ENCODE assay signal across 18 cellular contexts in the genomic region with DNA sequence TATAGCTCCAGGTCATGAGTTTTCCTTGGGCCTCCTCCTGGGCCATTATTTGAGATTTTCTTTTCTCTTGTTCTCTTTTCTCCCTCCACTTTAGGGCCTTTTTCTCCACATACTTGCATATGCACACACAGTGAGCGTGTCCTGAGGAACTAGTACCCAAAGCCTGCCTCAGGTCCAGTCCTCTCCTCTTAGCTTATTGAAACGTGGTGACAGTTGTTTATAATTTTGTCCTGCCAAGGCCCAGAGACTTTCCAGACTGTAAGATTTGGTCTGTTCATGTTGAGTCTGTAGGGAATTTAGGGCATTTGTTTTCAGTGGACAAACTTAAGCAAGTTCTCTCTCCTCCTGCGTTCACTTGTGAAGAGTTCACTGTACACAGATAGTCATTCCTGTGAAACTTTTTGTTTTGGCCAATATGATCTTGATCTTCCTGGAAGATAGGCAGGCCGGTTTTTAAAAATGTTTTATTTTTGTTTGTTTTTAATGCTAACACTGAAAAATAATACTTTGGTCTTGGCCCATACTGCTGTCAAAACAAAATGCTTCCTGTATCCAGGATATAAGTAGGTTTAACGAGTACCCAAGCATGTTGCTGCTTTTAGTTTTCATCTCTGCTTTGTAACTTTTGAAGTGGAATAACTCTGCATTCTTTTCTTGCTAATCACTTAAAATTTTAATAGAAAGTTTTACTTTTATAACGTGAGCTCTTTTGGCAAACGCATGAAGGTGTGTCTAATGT. TPM values are rescaled to one million over a fixed set of nuclear protein-coding genes. Genes with fewer than 3 reads are reported as not detected.
DNase-seq lines count a peak whose midpoint lies in the region; ATAC-seq and TF ChIP-seq lines count a peak whose summit lies in the region.
"Had no signal": no experiment of that assay in that cellular context is flagged by ENCODE, and none has a peak within 500 bp of the region (broad histone marks: within the 10 kb centered on the region; RNA-seq: fewer than 3 reads in every experiment).

No MANE protein-coding gene starts in this region.

- H3K27me3 Mint-ChIP-seq in WTC11 (ENCODE audit: low read depth) (no peaks in the 10 kb centered on the region), glutamatergic neuron (ENCODE audit: unreplicated experiment) (peaks cover 2% of the 10 kb centered on the region)

- ATAC-seq in WTC11: peak; percentile 16; the same call in 1 of the 2 replicates
- ATAC-seq: natural killer cell, Panc1 had no signal

- H3K9me3 Mint-ChIP-seq in WTC11 (no peaks in the 10 kb centered on the region), glutamatergic neuron (ENCODE audit: unreplicated experiment) (peaks cover 3% of the 10 kb centered on the region)
- H3K9me3 Mint-ChIP-seq: natural killer cell had no signal

- no peaks in the 10 kb centered on the region for H3K27me3 ChIP-seq in prostate gland (replicated peaks; ENCODE audit: insufficient read depth)
- H3K27me3 ChIP-seq: uterus had no signal

- POLR2A ChIA-PET in WTC11 (lab: Charles Lee): interaction anchor here (0.5 to 1.4 kb wide), 2 partner anchors 21 to 38 kb away, joined by 3 to 4 read pairs; a partner anchor contains a TSS

- no peak for TF ChIP-seq POLR2A in prostate gland (IDR thresholded peaks at IDR 0.05)

- H3K27ac ChIP-seq in C4-2B: peak overlapping the region; percentile 11; the same call in 1 of the 2 replicates
- peak overlapping the region; percentile 14 to 58 for H3K27ac ChIP-seq in prostate gland
- H3K27ac ChIP-seq: uterus, WERI-Rb-1 had no signal

- DNase-seq in WTC11 (ENCODE audit: low spot score) (no peak), iris pigment epithelial cell (ENCODE audit: low read depth) (peak; percentile 51), prostate gland (ENCODE audit: low spot score) (no peak), SHP77 treated with DMSO at 0.1 percent for 48 hours (lab: John Stamatoyannopoulos, UW) (no peak), glutamatergic neuron (no peak), NCI-H146 treated with DMSO at 0.1 percent for 48 hours (lab: John Stamatoyannopoulos, UW; ENCODE audit: unreplicated experiment) (no peak), hippocampal formation (lab: John Stamatoyannopoulos, UW) (no peak)
- DNase-seq: activated CD8-positive, alpha-beta memory T cell treated with anti-CD3 and anti-CD28 coated beads for 24 hours; activated effector memory CD4-positive, alpha-beta T cell treated with Interleukin-2 at 50 U/mL for 16 hours; anterior cingulate cortex; EL; natural killer cell; stimulated activated CD4-positive, alpha-beta T cell treated with anti-CD3 and anti-CD28 coated beads, Interleukin-4, amount 100 ng/mL, for 24 hours; SW 1271; uterus; WERI-Rb-1 had no signal

- peak overlapping the region; percentile 30 for H3K27ac Mint-ChIP-seq in WTC11
- no peak overlapping the region for H3K27ac Mint-ChIP-seq in glutamatergic neuron (ENCODE audit: unreplicated experiment)
- H3K27ac Mint-ChIP-seq: natural killer cell had no signal

- no peaks in the 10 kb centered on the region for H3K36me3 ChIP-seq in prostate gland
- H3K36me3 ChIP-seq: uterus, WERI-Rb-1 had no signal

- CTCF ChIA-PET in WTC11 (lab: Charles Lee): interaction anchor here (1.4 to 2.5 kb wide), 2 partner anchors 80 to 81 kb away, joined by 3 to 9 read pairs; no protein-coding TSS in a partner anchor

- H3K9me3 ChIP-seq in prostate gland: no peaks in the 10 kb centered on the region
- H3K9me3 ChIP-seq: uterus had no signal

- H3K36me3 Mint-ChIP-seq in WTC11 (peaks cover 4% of the 10 kb centered on the region; the same call in 1 of the 2 replicates), glutamatergic neuron (ENCODE audit: unreplicated experiment) (no peaks in the 10 kb centered on the region)
- H3K36me3 Mint-ChIP-seq: natural killer cell had no signal

- no peak overlapping the region for H3K4me3 Mint-ChIP-seq in WTC11
- H3K4me3 Mint-ChIP-seq in glutamatergic neuron (ENCODE audit: unreplicated experiment): no peak overlapping the region
- H3K4me3 Mint-ChIP-seq: natural killer cell had no signal

- H3K4me1 Mint-ChIP-seq in WTC11 (peaks cover 58% of the 10 kb centered on the region), glutamatergic neuron (ENCODE audit: low read depth, unreplicated experiment) (peaks cover 2% of the 10 kb centered on the region)
- H3K4me1 Mint-ChIP-seq: natural killer cell had no signal

- H3K4me1 ChIP-seq in prostate gland (replicated peaks): peaks cover 4% of the 10 kb centered on the region
- H3K4me1 ChIP-seq: uterus had no signal

- TF ChIP-seq CTCF in C4-2B (conservative IDR thresholded peaks at IDR 0.05) (no peak), WTC11 (IDR thresholded peaks at IDR 0.05) (no peak), prostate gland (IDR thresholded peaks at IDR 0.05) (no peak), glutamatergic neuron (IDR thresholded peaks at IDR 0.05; ENCODE audit: partially characterized antibody, unreplicated experiment) (no peak)

- H3K4me3 ChIP-seq in prostate gland: no peak overlapping the region
- H3K4me3 ChIP-seq: uterus had no signal

- intact Hi-C loops in prostate gland (cut with DNase I): no loop called here

- 18% methylated on average over 7 of the region's 7 CpGs for WGBS in prostate gland

TF ChIP-seq in WTC11, 78 proteins besides CTCF, POLR2A, EP300 and RAD21:
- TF ChIP-seq, protein P1, sequence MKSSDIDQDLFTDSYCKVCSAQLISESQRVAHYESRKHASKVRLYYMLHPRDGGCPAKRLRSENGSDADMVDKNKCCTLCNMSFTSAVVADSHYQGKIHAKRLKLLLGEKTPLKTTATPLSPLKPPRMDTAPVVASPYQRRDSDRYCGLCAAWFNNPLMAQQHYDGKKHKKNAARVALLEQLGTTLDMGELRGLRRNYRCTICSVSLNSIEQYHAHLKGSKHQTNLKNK (CRISPR knock-in tag; IDR thresholded peaks at IDR 0.05): no peak
- TF ChIP-seq, protein P2, sequence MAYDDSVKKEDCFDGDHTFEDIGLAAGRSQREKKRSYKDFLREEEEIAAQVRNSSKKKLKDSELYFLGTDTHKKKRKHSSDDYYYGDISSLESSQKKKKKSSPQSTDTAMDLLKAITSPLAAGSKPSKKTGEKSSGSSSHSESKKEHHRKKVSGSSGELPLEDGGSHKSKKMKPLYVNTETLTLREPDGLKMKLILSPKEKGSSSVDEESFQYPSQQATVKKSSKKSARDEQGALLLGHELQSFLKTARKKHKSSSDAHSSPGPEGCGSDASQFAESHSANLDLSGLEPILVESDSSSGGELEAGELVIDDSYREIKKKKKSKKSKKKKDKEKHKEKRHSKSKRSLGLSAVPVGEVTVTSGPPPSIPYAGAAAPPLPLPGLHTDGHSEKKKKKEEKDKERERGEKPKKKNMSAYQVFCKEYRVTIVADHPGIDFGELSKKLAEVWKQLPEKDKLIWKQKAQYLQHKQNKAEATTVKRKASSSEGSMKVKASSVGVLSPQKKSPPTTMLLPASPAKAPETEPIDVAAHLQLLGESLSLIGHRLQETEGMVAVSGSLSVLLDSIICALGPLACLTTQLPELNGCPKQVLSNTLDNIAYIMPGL (CRISPR knock-in tag; IDR thresholded peaks at IDR 0.05): no peak
- TF ChIP-seq NFYB (CRISPR knock-in tag; conservative IDR thresholded peaks at IDR 0.05; ENCODE audit: low read depth) (no peak), NFE2L1 (CRISPR knock-in tag; IDR thresholded peaks at IDR 0.05) (no peak), FOXP1 (CRISPR knock-in tag; IDR thresholded peaks at IDR 0.05; ENCODE audit: borderline replicate concordance) (no peak), MXD4 (CRISPR knock-in tag; IDR thresholded peaks at IDR 0.05; ENCODE audit: borderline replicate concordance) (no peak), CBFB (CRISPR knock-in tag; IDR thresholded peaks at IDR 0.05; ENCODE audit: low read depth) (no peak), KAT7 (CRISPR knock-in tag; IDR thresholded peaks at IDR 0.05; ENCODE audit: borderline replicate concordance) (no peak)

RNA-seq across cellular contexts. Expression of a gene that starts 20.7 kb away (rescaled TPM):
- total RNA-seq in WTC11 (2021) (12.6 to 13.2 TPM (median 12.7 TPM) in 3 replicates), prostate gland (10 to 100 TPM; 25.0 to 25.6 TPM), glutamatergic neuron (ENCODE audit: unreplicated experiment) (2.6 TPM)
